In the genomic region with DNA sequence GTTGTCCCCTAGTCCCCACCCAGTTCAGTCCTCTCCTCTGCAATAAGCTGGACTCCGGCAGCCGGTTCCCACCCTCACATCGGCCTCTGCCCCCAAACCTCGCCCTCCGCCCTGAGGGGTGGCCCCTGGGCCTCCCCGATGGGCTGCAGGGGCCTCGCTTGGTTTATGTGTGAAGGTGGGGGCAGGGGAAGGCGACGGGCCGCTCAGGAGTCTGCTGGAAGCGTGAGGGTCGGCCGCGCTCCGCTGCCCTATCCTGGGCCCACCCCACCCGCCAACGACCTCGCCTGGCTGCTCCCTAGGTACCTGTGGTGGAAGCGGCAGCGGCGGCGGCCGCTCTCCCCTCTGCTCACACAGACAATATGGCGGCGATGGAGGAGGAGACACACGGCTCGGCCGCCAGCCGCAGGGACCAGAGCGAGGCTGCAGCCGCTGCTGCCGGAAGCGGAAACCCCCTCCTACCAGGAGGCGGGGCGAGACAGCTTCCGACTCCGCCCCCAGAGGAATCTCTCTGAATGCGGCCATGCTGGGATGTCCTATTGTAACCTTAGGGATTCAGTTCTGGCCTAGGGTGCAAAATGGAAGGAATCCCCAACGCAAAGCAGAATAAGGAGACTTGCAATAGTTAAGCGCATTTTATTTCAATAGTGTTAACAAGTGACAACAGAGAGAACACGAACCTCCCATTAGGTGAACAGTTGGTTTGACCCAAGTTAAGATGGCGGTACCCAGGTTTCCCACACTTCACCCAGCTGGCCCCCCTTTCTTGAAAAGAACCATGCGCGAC, we compare ENCODE assay signal across 8 cellular contexts. TPM values are rescaled to one million over a fixed set of nuclear protein-coding genes. Genes with fewer than 3 reads are reported as not detected.
A peak's percentile ranks its signal among the peaks of the same experiment; 100 is the strongest.
DNase-seq lines count a peak whose midpoint lies in the region; ATAC-seq, FAIRE-seq and TF ChIP-seq lines count a peak whose summit lies in the region.

A gene (minus strand): TSS at position 422 of the 784 bp plus-strand sequence. CDS start 35,239 bp downstream, outside the sequence.

- TF ChIP-seq POLR2A in GM12891 (IDR thresholded peaks at IDR 0.05; ENCODE audit: low read depth, low read length) (peak; percentile 68), transverse colon (IDR thresholded peaks at IDR 0.05) (peak; percentile 88)

- DNase-seq in GM12891 (ENCODE audit: insufficient read length, low spot score) (peak; percentile 86), NCI-H1436 treated with DMSO at 0.1 percent for 48 hours (lab: John Stamatoyannopoulos, UW) (peak; percentile 88), T-cell (peak; percentile 88 to 99 (median 95)), cardiac septum (ENCODE audit: low spot score) (peak; percentile 98), trophoblast cell (peak; percentile 97), transverse colon (peak; percentile 96)

- H3K27me3 ChIP-seq in trophoblast cell (ENCODE audit: insufficient read depth, low read length), result no peaks in the 10 kb centered on the region
- H3K27me3 ChIP-seq in transverse colon, result no peaks in the 10 kb centered on the region

- H3K4me2 ChIP-seq in trophoblast cell (ENCODE audit: low read length), result peak within 1 kb of the TSS; percentile 92

- H3K36me3 ChIP-seq in trophoblast cell (ENCODE audit: control insufficient read depth in 1 of 2, insufficient read depth in 2 of 2, low read length in 2 of 2) (peaks cover 0 to 4% of the 10 kb centered on the region in 2 experiments), transverse colon (no peaks in the 10 kb centered on the region)

- peak within 1 kb of the TSS; percentile 98 for H2BK120ac ChIP-seq in trophoblast cell (ENCODE audit: insufficient read depth, low read length, poor library complexity)

- H3K9me3 ChIP-seq in trophoblast cell (ENCODE audit: insufficient read depth, low read depth, low read length) (no peaks in the 10 kb centered on the region), transverse colon (no peaks in the 10 kb centered on the region)

- no peak within 1 kb of the TSS for H2BK12ac ChIP-seq in trophoblast cell (ENCODE audit: low read length)

- no peak within 1 kb of the TSS for H3K23ac ChIP-seq in trophoblast cell (ENCODE audit: low read length)

- FAIRE-seq in GM12891 (lab: Jason Lieb, UNC), result peak; percentile 98

- H4K91ac ChIP-seq in trophoblast cell (ENCODE audit: low read depth, low read length), result peak within 1 kb of the TSS; percentile 96

- H3K9ac ChIP-seq in trophoblast cell (ENCODE audit: low read length), result peak within 1 kb of the TSS; percentile 94

- CTCF ChIA-PET in T-cell (lab: Charles Lee), result interaction anchor here in 1 of 2 donors (0.8 to 2.1 kb wide), 5 partner anchors 102 to 289 kb away, joined by 3 to 9 read pairs (median 6); a partner anchor contains a TSS

- intact Hi-C loops in cardiac septum (cut with DNase I), result loop anchor here (2.0 to 5.0 kb wide), 3 partner anchors 81 to 196 kb away; a partner anchor contains a TSS
- intact Hi-C loops in transverse colon (cut with DNase I; ENCODE audit: low total_unique reads), result no loop called here

- H3K36me3 Mint-ChIP-seq in T-cell, result peaks cover 16% of the 10 kb centered on the region

- in situ Hi-C loops in transverse colon (cut with MboI; ENCODE audit: low pct_ligation_motif_present in 1 of 4, low pct_unique_long_range_greater_than_20kb in 1 of 4, low sequenced_read_pairs in 3 of 4), result no loop called here

- peak within 1 kb of the TSS; percentile 100 for H3K4me3 ChIP-seq in trophoblast cell (ENCODE audit: low read depth, low read length)
- H3K4me3 ChIP-seq in transverse colon, result peak within 1 kb of the TSS; percentile 56 to 99 (median 95)

- TF ChIP-seq CTCF in transverse colon (IDR thresholded peaks at IDR 0.05), result no peak

- POLR2A ChIA-PET in T-cell (lab: Charles Lee), result interaction anchor here (0.5 to 0.6 kb wide), 2 partner anchors 256 to 275 kb away, joined by 5 read pairs; no protein-coding TSS in a partner anchor

- peak within 1 kb of the TSS; percentile 91 to 96 (median 92) for H3K4me3 Mint-ChIP-seq in T-cell

- H4K12ac ChIP-seq in trophoblast cell (ENCODE audit: low read depth, low read length), result peak within 1 kb of the TSS; percentile 100

- peak within 1 kb of the TSS; percentile 92 for H3K18ac ChIP-seq in trophoblast cell (ENCODE audit: low read length)

- H3K27ac ChIP-seq in adipose tissue (ENCODE audit: low read depth, low read length), result peak within 1 kb of the TSS; percentile 22
- H3K27ac ChIP-seq in trophoblast cell (ENCODE audit: low read depth, low read length), result peak within 1 kb of the TSS; percentile 91
- peak within 1 kb of the TSS; percentile 87 to 95 (median 92) for H3K27ac ChIP-seq in transverse colon

- H3K4me1 Mint-ChIP-seq in T-cell, result peaks cover 55 to 63% (median 56%) of the 10 kb centered on the region in 3 donors

- H2BK5ac ChIP-seq in trophoblast cell (ENCODE audit: low read depth, low read length, poor library complexity), result peak within 1 kb of the TSS; percentile 88

- peak; percentile 95 for ATAC-seq in HG02840 (IDR thresholded peaks at IDR 0.05; ENCODE audit: low FRiP score, unreplicated experiment)
- peak; percentile 93 to 95 (median 94) for ATAC-seq in T-cell (replicated peaks in 1 of 4)

- peak within 1 kb of the TSS; percentile 95 for H4K8ac ChIP-seq in trophoblast cell (ENCODE audit: low read depth, low read length)

- H3K4ac ChIP-seq in trophoblast cell (ENCODE audit: low read depth, low read length), result peak within 1 kb of the TSS; percentile 100

- peak within 1 kb of the TSS; percentile 99 for H2AK5ac ChIP-seq in trophoblast cell (ENCODE audit: low read length)

- H2AFZ ChIP-seq in trophoblast cell (ENCODE audit: insufficient read depth, low read length, poor library complexity), result peak within 1 kb of the TSS; percentile 86

- H3K79me1 ChIP-seq in trophoblast cell (ENCODE audit: low read length), result peaks cover 6% of the 10 kb centered on the region

- WGBS in adipose tissue, 3 donors, result 0 to 1% (median 0%) methylated on average over 37 to 44 of the region's 44 CpGs
- no CpG with 5 or more reads among the region's 44 CpGs for WGBS in trophoblast cell (ENCODE audit: extremely low coverage, insufficient coverage, insufficient read length)
- 1 to 8% methylated on average over 2 to 37 of the region's 44 CpGs for WGBS in transverse colon (ENCODE audit: low coverage in 1 of 2), 2 donors

- peak within 1 kb of the TSS; percentile 99 to 100 for H3K27ac Mint-ChIP-seq in T-cell

- peak within 1 kb of the TSS; percentile 99 for H3K14ac ChIP-seq in trophoblast cell (ENCODE audit: low read length)

- H3K27me3 Mint-ChIP-seq in T-cell, result peaks cover 4% of the 10 kb centered on the region in 2 donors

- H3K4me1 ChIP-seq in trophoblast cell (ENCODE audit: control insufficient read depth in 1 of 2, insufficient read depth in 2 of 2, low read length in 2 of 2) (peaks cover 0 to 10% of the 10 kb centered on the region in 2 experiments), transverse colon (peaks cover 7 to 47% (median 32%) of the 10 kb centered on the region in 4 donors)

- no peak for TF ChIP-seq EP300 in transverse colon (IDR thresholded peaks at IDR 0.05; ENCODE audit: low read depth)

- peaks cover 0 to 7% (median 4%) of the 10 kb centered on the region in 3 donors for H3K9me3 Mint-ChIP-seq in T-cell

- peaks cover 17% of the 10 kb centered on the region for H3K79me2 ChIP-seq in trophoblast cell (ENCODE audit: control insufficient read depth, insufficient read depth, low read length, poor library complexity)

TF ChIP-seq in GM12891, 5 proteins besides CTCF, POLR2A, EP300 and RAD21:
- TF ChIP-seq POU2F2 (IDR thresholded peaks at IDR 0.05; ENCODE audit: low read depth, low read length), result 0 out of 2 replicates have a peak, but pooled peaks have one; percentile 34
- TF ChIP-seq POLR2AphosphoS5 (IDR thresholded peaks at IDR 0.05; ENCODE audit: low read depth, low read length), result peak; percentile 87
- peak; percentile 16 for TF ChIP-seq PAX5 (IDR thresholded peaks at IDR 0.05; ENCODE audit: insufficient read depth, low read length, severe bottlenecking)
- peak; percentile 67; the same call in 1 of the 2 replicates for TF ChIP-seq TAF1 (IDR thresholded peaks at IDR 0.05; ENCODE audit: low read depth, low read length)
- TF ChIP-seq SPI1 (IDR thresholded peaks at IDR 0.05; ENCODE audit: low read depth, low read length), result no peak

RNA-seq across cellular contexts. Expression of the gene that starts here (rescaled TPM):
- 76.8 TPM for polyA plus RNA-seq in GM12891 (2012; ENCODE audit: low read depth, missing spikeins)
- total RNA-seq in T-cell (10 to 100 TPM; 73.7 to 84.4 (median 77.4) TPM), cardiac septum (111 TPM), transverse colon (100 to 1,000 TPM in 1 of 4 donors, 10 to 100 TPM in 3; 76.7 to 100 (median 82.6) TPM)
- polyA plus RNA-seq in adipose tissue, result 10 to 100 TPM; 24.3 to 37.1 (median 29.4) TPM
- 150 and 154 TPM in 2 replicates for polyA plus RNA-seq in trophoblast cell (2013)

Comparison
In these comparisons a context has a peak if more than half of its experiments do, and no peak if none do; other contexts are left out.
1. Peak in every context shown above with its lines: DNase-seq, ATAC-seq, H3K4me3 ChIP-seq and H3K27ac ChIP-seq.
2. H3K27ac ChIP-seq: peak in every context shown above with its lines; median percentile 92 in transverse colon; 91 in trophoblast cell; 22 in adipose tissue.